In the genomic region with DNA sequence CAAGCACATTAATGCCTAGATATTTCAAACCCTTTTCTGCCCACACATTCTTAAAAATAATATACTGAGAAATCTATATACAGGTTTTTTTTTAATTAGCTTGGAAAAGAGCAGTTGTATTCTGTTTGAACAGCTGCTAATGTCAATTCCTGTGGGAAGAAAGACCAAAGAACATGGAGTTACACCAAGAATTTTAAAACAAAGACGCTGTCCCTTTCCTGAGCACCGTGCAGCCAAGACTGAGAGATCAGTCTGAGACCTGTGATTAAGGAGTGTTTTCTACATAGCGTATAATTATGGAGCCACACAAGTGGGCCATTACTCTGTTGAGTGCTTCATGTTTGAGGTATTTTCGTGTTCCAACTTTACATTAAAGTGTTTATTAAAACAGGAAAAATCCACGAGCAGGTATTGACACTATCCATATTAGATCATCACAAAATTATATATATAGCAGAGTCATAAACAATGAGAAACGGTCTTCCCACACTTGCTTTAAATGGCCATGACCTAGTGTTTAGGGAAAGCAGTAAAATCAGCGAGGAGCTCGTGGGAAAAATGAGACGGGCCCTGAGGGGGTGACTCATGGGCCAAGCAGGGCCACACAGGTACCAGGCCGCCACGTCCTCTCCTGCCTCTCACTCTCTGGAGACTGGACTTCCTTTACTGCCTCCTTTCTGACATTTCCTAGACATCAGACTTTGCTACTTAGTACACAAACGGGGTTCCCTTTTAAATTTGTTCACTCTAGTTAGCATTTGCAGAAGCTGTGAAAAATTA, we compare ENCODE assay signal across 13 cellular contexts.
A peak's percentile ranks its signal among the peaks of the same experiment; 100 is the strongest.
DNase-seq lines count a peak whose midpoint lies in the region; ATAC-seq and TF ChIP-seq lines count a peak whose summit lies in the region.
"Had no signal": no experiment of that assay in that cellular context is flagged by ENCODE, and none has a peak within 500 bp of the region (broad histone marks: within the 10 kb centered on the region; RNA-seq: fewer than 3 reads in every experiment).

No MANE protein-coding gene starts in this region.

- peak overlapping the region; percentile 57 to 94 (median 85) for H3K27ac Mint-ChIP-seq in brain
- H3K27ac Mint-ChIP-seq: activated CD4-positive, alpha-beta memory T cell treated with anti-CD3 and anti-CD28 coated beads for 36 hours had no signal

- intact Hi-C loops in Right ventricle myocardium inferior (cut with DNase I): no loop called here
- intact Hi-C loops in cardiac septum (cut with DNase I): no loop called here

- H3K4me3 Mint-ChIP-seq in brain: peak overlapping the region in 1 of 5 experiments; percentile 4
- H3K4me3 Mint-ChIP-seq: activated CD4-positive, alpha-beta memory T cell treated with anti-CD3 and anti-CD28 coated beads for 36 hours had no signal

- no peak for TF ChIP-seq CTCF in brain (conservative IDR thresholded peaks at IDR 0.05)

- H3K9me3 Mint-ChIP-seq in brain: peaks cover 0 to 2% (median 0%) of the 10 kb centered on the region in 5 experiments
- H3K9me3 Mint-ChIP-seq: activated CD4-positive, alpha-beta memory T cell treated with anti-CD3 and anti-CD28 coated beads for 36 hours had no signal

- DNase-seq in Right ventricle myocardium inferior (ENCODE audit: missing footprints) (no peak), cardiac septum (ENCODE audit: low spot score) (no peak), medulla oblongata (ENCODE audit: extremely low spot score) (peak; percentile 25), NCI-H446 (lab: John Stamatoyannopoulos, UW) (no peak), substantia nigra (lab: John Stamatoyannopoulos, UW) (no peak)
- DNase-seq: activated CD4-positive, alpha-beta memory T cell treated with anti-CD3 and anti-CD28 coated beads for 36 hours; NCI-H524; occipital lobe; upper lobe of left lung had no signal

- peaks cover 88% of the 10 kb centered on the region for H3K4me1 Mint-ChIP-seq in brain

- H3K36me3 Mint-ChIP-seq in brain: peaks cover 62% of the 10 kb centered on the region
- H3K36me3 Mint-ChIP-seq: activated CD4-positive, alpha-beta memory T cell treated with anti-CD3 and anti-CD28 coated beads for 36 hours had no signal

- ATAC-seq in Right ventricle myocardium inferior (peak; percentile 75), GM18511 (IDR thresholded peaks at IDR 0.05; ENCODE audit: unreplicated experiment) (no peak), GM21515 (IDR thresholded peaks at IDR 0.05; ENCODE audit: unreplicated experiment) (no peak)

- H3K27ac ChIP-seq in substantia nigra (ENCODE audit: low read depth, low read length, poor library complexity, severe bottlenecking): no peak overlapping the region
- H3K27ac ChIP-seq: epithelial cell of prostate, upper lobe of left lung had no signal

- no peaks in the 10 kb centered on the region for H3K27me3 Mint-ChIP-seq in brain
